21 cellular contexts compared by ENCODE assay signal in genomic region chr14:53167602-53168328, GRCh38. TPM values are rescaled to one million over a fixed set of nuclear protein-coding genes. Genes with fewer than 3 reads are reported as not detected.
DNase-seq lines count a peak whose midpoint lies in the region; ATAC-seq and TF ChIP-seq lines count a peak whose summit lies in the region.
"Had no signal": no experiment of that assay in that cellular context is flagged by ENCODE, and none has a peak within 500 bp of the region (broad histone marks: within the 10 kb centered on the region; RNA-seq: fewer than 3 reads in every experiment).

No MANE protein-coding gene starts in this region.

- TF ChIP-seq CTCF in WTC11 (IDR thresholded peaks at IDR 0.05) (no peak), suprapubic skin (IDR thresholded peaks at IDR 0.05) (no peak)

- POLR2A ChIA-PET in WTC11 (lab: Charles Lee), result no interaction called here
- POLR2A ChIA-PET in HEK293T (lab: Yijun Ruan, JAX), result interaction anchor here (3.6 kb wide), 1 partner anchor 15 kb away, joined by 17 read pairs; the partner anchor contains the start of gene DDHD1

- no peaks in the 10 kb centered on the region for H3K4me1 Mint-ChIP-seq in WTC11
- H3K4me1 Mint-ChIP-seq: activated CD4-positive, alpha-beta T cell treated with anti-CD3 and anti-CD28 coated beads for 36 hours; GM23338; IgD-negative memory B cell; immature natural killer cell had no signal

- H3K36me3 Mint-ChIP-seq in WTC11, result no peaks in the 10 kb centered on the region; the same call in 1 of the 2 replicates

- no peaks in the 10 kb centered on the region for H3K36me3 ChIP-seq in GM23248 (ENCODE audit: low read depth)
- H3K36me3 ChIP-seq in suprapubic skin, result no peaks in the 10 kb centered on the region
- H3K36me3 ChIP-seq: cardiac muscle cell, Peyer's patch had no signal

- no peaks in the 10 kb centered on the region for H3K9me3 ChIP-seq in GM23248 (ENCODE audit: low read depth)
- H3K9me3 ChIP-seq in right cardiac atrium (ENCODE audit: control insufficient read depth, low read length), result no peaks in the 10 kb centered on the region
- no peaks in the 10 kb centered on the region for H3K9me3 ChIP-seq in suprapubic skin
- H3K9me3 ChIP-seq: Peyer's patch had no signal

- peak overlapping the region; percentile 47 for H3K4me2 ChIP-seq in GM23248 (ENCODE audit: unreplicated experiment)
- H3K4me2 ChIP-seq: GM23338 had no signal

- TF ChIP-seq POLR2A in suprapubic skin (IDR thresholded peaks at IDR 0.05), result no peak

- no peaks in the 10 kb centered on the region for H3K9me2 ChIP-seq in GM23248 (ENCODE audit: insufficient read depth)

- H3K4me1 ChIP-seq in GM23248 (ENCODE audit: insufficient read depth) (peaks cover 12% of the 10 kb centered on the region), right cardiac atrium (ENCODE audit: control insufficient read depth, insufficient read depth, low read length) (no peaks in the 10 kb centered on the region), suprapubic skin (peaks cover 3% of the 10 kb centered on the region)
- H3K4me1 ChIP-seq: Peyer's patch had no signal

- no peaks in the 10 kb centered on the region for H3K79me2 ChIP-seq in GM23248 (ENCODE audit: insufficient read depth)

- CTCF ChIA-PET in WTC11 (lab: Charles Lee) (no interaction called here), HEK293T (lab: Yijun Ruan, JAX) (interaction anchor here (0.7 kb wide), 3 partner anchors 13 to 127 kb away, joined by 3 to 4 read pairs (median 4); no protein-coding TSS in a partner anchor)

- peak; percentile 51 for DNase-seq in GM23248
- no peak for DNase-seq in WTC11 (ENCODE audit: low spot score)
- no peak for DNase-seq in right cardiac atrium
- no peak for DNase-seq in suprapubic skin (ENCODE audit: low spot score in 2 of 2)
- DNase-seq in activated CD4-positive, alpha-beta T cell treated with anti-CD3 and anti-CD28 coated beads for 4 hours, result no peak
- no peak for DNase-seq in HEK293T (ENCODE audit: extremely low spot score)
- no peak for DNase-seq in A172 (ENCODE audit: low spot score)
- DNase-seq in NCI-H82 (lab: John Stamatoyannopoulos, UW), result no peak
- DNase-seq: activated CD4-positive, alpha-beta T cell treated with anti-CD3 and anti-CD28 coated beads for 36 hours; activated naive CD4-positive, alpha-beta T cell treated with anti-CD3 and anti-CD28 coated beads, Interleukin-2, amount 50 U/mL, for 16 hours; activated T-cell treated with anti-CD3 and anti-CD28 coated beads for 4 hours; CD4-positive, alpha-beta memory T cell; GF-D8; immature natural killer cell; NCI-H146; Peyer's patch; posterior cingulate gyrus had no signal

- in situ Hi-C loops in GM23248 (cut with MboI), result no loop called here

- H3K27ac ChIP-seq in GM23248 (peak overlapping the region; percentile 9; the same call in 1 of the 2 replicates), right cardiac atrium (ENCODE audit: low read length) (no peak overlapping the region), suprapubic skin (peak overlapping the region; percentile 77)
- H3K27ac ChIP-seq: cardiac muscle cell, Peyer's patch had no signal

- no peak overlapping the region for H3K4me3 Mint-ChIP-seq in WTC11
- H3K4me3 Mint-ChIP-seq: activated CD4-positive, alpha-beta T cell treated with anti-CD3 and anti-CD28 coated beads for 36 hours; CD4-positive, alpha-beta memory T cell; GM23338; IgD-negative memory B cell; immature natural killer cell; T-helper 1 cell treated with Interleukin-12 subunit alpha and Interleukin-12 subunit beta and Interleukin-4 antibody, amounts not matched to agents 30 μg/mL and 1 μg/mL, for 36 hours had no signal

- no peak for TF ChIP-seq EP300 in suprapubic skin (IDR thresholded peaks at IDR 0.05)

- no peaks in the 10 kb centered on the region for H4K20me1 ChIP-seq in GM23248 (ENCODE audit: insufficient read depth)

- intact Hi-C loops in right cardiac atrium (cut with DNase I), result no loop called here

- H3F3A ChIP-seq in GM23248 (ENCODE audit: insufficient read depth), result peaks cover 9% of the 10 kb centered on the region; the same call in 1 of the 2 replicates

- ATAC-seq in WTC11 (no peak), right cardiac atrium (peak; percentile 29 to 72)
- ATAC-seq: activated CD4-positive, alpha-beta T cell treated with anti-CD3 and anti-CD28 coated beads for 36 hours; GM23338 had no signal

- peak overlapping the region; percentile 73 for H2AFZ ChIP-seq in GM23248

- H3K4me3 ChIP-seq in GM23248 (peak overlapping the region; percentile 22), right cardiac atrium (ENCODE audit: low read length) (no peak overlapping the region), suprapubic skin (no peak overlapping the region)
- H3K4me3 ChIP-seq: cardiac muscle cell, GM23338, Peyer's patch had no signal

- H3K27me3 Mint-ChIP-seq in WTC11 (ENCODE audit: low read depth), result no peaks in the 10 kb centered on the region
- H3K27me3 Mint-ChIP-seq: activated CD4-positive, alpha-beta T cell treated with anti-CD3 and anti-CD28 coated beads for 36 hours; CD4-positive, alpha-beta memory T cell; IgD-negative memory B cell had no signal

- H3K27me3 ChIP-seq in GM23248 (replicated peaks; ENCODE audit: insufficient read depth), result no peaks in the 10 kb centered on the region
- H3K27me3 ChIP-seq in right cardiac atrium (ENCODE audit: control insufficient read depth, insufficient read depth), result no peaks in the 10 kb centered on the region
- H3K27me3 ChIP-seq in suprapubic skin, result no peaks in the 10 kb centered on the region
- H3K27me3 ChIP-seq: cardiac muscle cell, Peyer's patch had no signal

- WGBS in GM23248 (ENCODE audit: low coverage in 1 of 2, low lambda C conversion rate in 2 of 2, missing lambda C conversion rate in 2 of 2), 2 experiments, result 21 to 27% methylated on average over 4 of the region's 4 CpGs
- 63% methylated on average over 4 of the region's 4 CpGs for WGBS in right cardiac atrium
- 55% methylated on average over 4 of the region's 4 CpGs for WGBS in suprapubic skin

- H3K9me3 Mint-ChIP-seq in WTC11, result peaks cover 8% of the 10 kb centered on the region; the same call in 1 of the 2 replicates
- H3K9me3 Mint-ChIP-seq: GM23338, immature natural killer cell had no signal

- H3K27ac Mint-ChIP-seq in WTC11, result no peak overlapping the region
- H3K27ac Mint-ChIP-seq: activated CD4-positive, alpha-beta T cell treated with anti-CD3 and anti-CD28 coated beads for 36 hours; GM23338; IgD-negative memory B cell; immature natural killer cell; T-helper 1 cell treated with Interleukin-12 subunit alpha and Interleukin-12 subunit beta and Interleukin-4 antibody, amounts not matched to agents 30 μg/mL and 1 μg/mL, for 36 hours had no signal

- H3K9ac ChIP-seq in GM23248, result peak overlapping the region; percentile 7; the same call in 1 of the 2 replicates

TF ChIP-seq in WTC11, 78 proteins besides CTCF, POLR2A, EP300 and RAD21 (continues in another document):
- TF ChIP-seq ZNF416 (CRISPR knock-in tag; IDR thresholded peaks at IDR 0.05), result no peak

TF ChIP-seq in HEK293T, 16 proteins besides CTCF, POLR2A, EP300 and RAD21:
- TF ChIP-seq FOXM1 (IDR thresholded peaks at IDR 0.05; ENCODE audit: borderline replicate concordance) (no peak), ELF4 (IDR thresholded peaks at IDR 0.05) (no peak), SP1 (IDR thresholded peaks at IDR 0.05) (no peak), HDGF (IDR thresholded peaks at IDR 0.05; ENCODE audit: borderline replicate concordance) (no peak), L3MBTL2 (conservative IDR thresholded peaks at IDR 0.05) (no peak), BHLHE40 (IDR thresholded peaks at IDR 0.05; ENCODE audit: borderline replicate concordance) (no peak), ZNF384 (IDR thresholded peaks at IDR 0.05) (no peak), PKNOX1 (IDR thresholded peaks at IDR 0.05) (no peak), CTBP1 (IDR thresholded peaks at IDR 0.05; ENCODE audit: borderline replicate concordance) (no peak)

RNA-seq across cellular contexts. Expression of gene DDHD1, which starts 14.6 kb away (rescaled TPM):
- 15.8 and 16.8 TPM in 2 replicates for total RNA-seq in GM23248 (2014; rRNA removed; shearing (Covaris generic))
- polyA plus RNA-seq in GM23248 (2016; fragmentation: Nextera tagmentation; extraction: Ambion mirVana) (8.6 and 10.5 TPM in 2 replicates), right cardiac atrium (3.8 TPM)
- total RNA-seq in WTC11 (2021) (16.1 to 20.0 TPM (median 17.2 TPM) in 3 replicates), right cardiac atrium (10 to 100 TPM in 1 of 4 donors, 1 to 10 TPM in 3; 9.5 to 10.8 (median 9.6) TPM), suprapubic skin (10 to 100 TPM; 10.1 to 25.3 (median 14.7) TPM)
- 8.0 and 8.5 TPM in 2 replicates for total RNA-seq in A172 (2014; rRNA removed; shearing (Covaris generic))
